In the genomic region with DNA sequence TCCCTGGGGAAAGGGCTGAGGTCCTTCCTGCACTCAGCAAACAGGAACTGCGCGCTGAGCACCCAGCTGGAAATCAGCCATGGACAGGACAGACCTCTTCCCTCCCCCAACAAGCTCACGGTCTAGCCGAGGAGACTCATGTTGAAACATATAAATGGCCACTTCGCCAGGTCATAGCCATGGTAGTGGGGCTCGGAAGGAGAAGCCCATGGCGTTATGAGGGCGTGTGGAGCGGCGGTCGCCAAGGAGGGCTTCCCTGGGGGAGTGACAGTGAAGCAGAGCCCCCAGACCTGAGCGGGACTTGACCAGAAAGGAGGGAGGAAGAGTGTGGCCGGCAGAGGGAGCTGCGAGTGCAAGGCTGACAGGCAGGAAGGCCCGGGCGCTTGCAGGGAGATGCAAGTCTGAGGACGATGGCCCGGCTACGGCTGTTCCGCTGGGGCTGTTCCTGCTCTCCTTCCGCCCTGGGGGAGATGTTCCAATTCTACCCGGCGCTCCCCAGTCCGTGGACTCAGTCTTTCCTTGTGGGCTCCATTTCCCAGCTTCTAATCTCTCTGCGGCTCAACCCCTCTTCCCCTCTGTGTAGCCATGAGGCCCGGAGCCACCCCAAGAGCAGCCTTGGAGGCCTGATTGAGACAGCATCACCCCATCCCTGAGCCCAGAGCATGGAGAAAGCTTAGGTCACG, we compare ENCODE assay signal across 8 cellular contexts. TPM values are rescaled to one million over a fixed set of nuclear protein-coding genes. Genes with fewer than 3 reads are reported as not detected.
DNase-seq lines count a peak whose midpoint lies in the region; ATAC-seq and TF ChIP-seq lines count a peak whose summit lies in the region.

No MANE protein-coding gene starts in this region.

- H3K27ac ChIP-seq in fibroblast of lung (ENCODE audit: insufficient read depth, low read length) = no peak overlapping the region
- H3K27ac ChIP-seq in naive thymus-derived CD4-positive, alpha-beta T cell (ENCODE audit: low read depth, low read length) = no peak overlapping the region

- CTCF ChIA-PET in naive thymus-derived CD4-positive, alpha-beta T cell (lab: Charles Lee) = interaction anchor here (0.6 to 6.9 kb wide), 23 partner anchors 14 to 1036 kb away, joined by 3 to 45 read pairs (median 4); a partner anchor contains a TSS

- no peaks in the 10 kb centered on the region for H3K9me3 Mint-ChIP-seq in activated T-cell treated with anti-CD3 and anti-CD28 coated beads, Interleukin-2, amount 50 U/mL, for 72 hours
- peaks cover 0 to 2% (median 0%) of the 10 kb centered on the region in 11 donors for H3K9me3 Mint-ChIP-seq in naive thymus-derived CD4-positive, alpha-beta T cell
- no peaks in the 10 kb centered on the region for H3K9me3 Mint-ChIP-seq in stimulated activated effector memory CD8-positive, alpha-beta T cell treated with anti-CD3 and anti-CD28 coated beads, Interleukin-12 subunit alpha, Interleukin-12 subunit beta, amount 100 ng/mL, for 72 hours

- no peaks in the 10 kb centered on the region for H3K27me3 Mint-ChIP-seq in activated T-cell treated with anti-CD3 and anti-CD28 coated beads, Interleukin-2, amount 50 U/mL, for 72 hours (ENCODE audit: low read depth)
- peaks cover 0 to 5% (median 0%) of the 10 kb centered on the region in 5 donors for H3K27me3 Mint-ChIP-seq in naive thymus-derived CD4-positive, alpha-beta T cell

- peaks cover 11% of the 10 kb centered on the region for H3K4me1 Mint-ChIP-seq in activated T-cell treated with anti-CD3 and anti-CD28 coated beads, Interleukin-2, amount 50 U/mL, for 72 hours (ENCODE audit: low read depth)
- peaks cover 0 to 15% (median 8%) of the 10 kb centered on the region in 7 donors for H3K4me1 Mint-ChIP-seq in naive thymus-derived CD4-positive, alpha-beta T cell
- H3K4me1 Mint-ChIP-seq in stimulated activated effector memory CD8-positive, alpha-beta T cell treated with anti-CD3 and anti-CD28 coated beads, Interleukin-12 subunit alpha, Interleukin-12 subunit beta, amount 100 ng/mL, for 72 hours = peaks cover 10% of the 10 kb centered on the region

- no peaks in the 10 kb centered on the region for H4K20me1 ChIP-seq in fibroblast of lung (ENCODE audit: control insufficient read depth, extremely low read depth, insufficient read depth, low read length)

- H2AFZ ChIP-seq in fibroblast of lung (ENCODE audit: low read length) = peak overlapping the region; percentile 86

- H3K36me3 Mint-ChIP-seq in activated T-cell treated with anti-CD3 and anti-CD28 coated beads, Interleukin-2, amount 50 U/mL, for 72 hours (ENCODE audit: insufficient read depth in 2 of 2) = no peaks in the 10 kb centered on the region
- peaks cover 0 to 2% (median 0%) of the 10 kb centered on the region in 5 donors for H3K36me3 Mint-ChIP-seq in naive thymus-derived CD4-positive, alpha-beta T cell
- H3K36me3 Mint-ChIP-seq in stimulated activated effector memory CD8-positive, alpha-beta T cell treated with anti-CD3 and anti-CD28 coated beads, Interleukin-12 subunit alpha, Interleukin-12 subunit beta, amount 100 ng/mL, for 72 hours = no peaks in the 10 kb centered on the region

- peak overlapping the region in 3 of 4 experiments; percentile 15 to 36 (median 23) for H3K4me3 ChIP-seq in fibroblast of lung (replicated peaks in 1 of 4; ENCODE audit: control extremely low read depth in 1 of 4, insufficient read depth in 1 of 4, low read depth in 3 of 4, low read length in 4 of 4)
- no peak overlapping the region for H3K4me3 ChIP-seq in naive thymus-derived CD4-positive, alpha-beta T cell (ENCODE audit: low read length)

- no peak overlapping the region for H3K27ac Mint-ChIP-seq in activated T-cell treated with anti-CD3 and anti-CD28 coated beads, Interleukin-2, amount 50 U/mL, for 72 hours
- H3K27ac Mint-ChIP-seq in naive thymus-derived CD4-positive, alpha-beta T cell = peak overlapping the region in 5 of 9 donors; percentile 65 to 78 (median 70)
- no peak overlapping the region for H3K27ac Mint-ChIP-seq in stimulated activated effector memory CD8-positive, alpha-beta T cell treated with anti-CD3 and anti-CD28 coated beads, Interleukin-12 subunit alpha, Interleukin-12 subunit beta, amount 100 ng/mL, for 72 hours

- no peak overlapping the region for H3K9ac ChIP-seq in fibroblast of lung (ENCODE audit: insufficient read depth, low read length)

- ATAC-seq in activated T-cell treated with anti-CD3 and anti-CD28 coated beads, Interleukin-2, amount 50 U/mL, for 72 hours (replicated peaks in 1 of 2) = peak; percentile 98 to 99
- peak; percentile 99 for ATAC-seq in naive thymus-derived CD4-positive, alpha-beta T cell
- peak; percentile 96 for ATAC-seq in stimulated activated effector memory CD8-positive, alpha-beta T cell treated with anti-CD3 and anti-CD28 coated beads, Interleukin-12 subunit alpha, Interleukin-12 subunit beta, amount 100 ng/mL, for 72 hours
- ATAC-seq in HG03521 (IDR thresholded peaks at IDR 0.05; ENCODE audit: unreplicated experiment) = no peak

- H3K4me2 ChIP-seq in fibroblast of lung (ENCODE audit: extremely low read depth, insufficient read depth, low read length) = peak overlapping the region; percentile 57

- no peaks in the 10 kb centered on the region for H3K36me3 ChIP-seq in fibroblast of lung (ENCODE audit: control insufficient read depth, insufficient read depth, low read length)
- no peaks in the 10 kb centered on the region for H3K36me3 ChIP-seq in naive thymus-derived CD4-positive, alpha-beta T cell (ENCODE audit: control insufficient read depth in 2 of 3, insufficient read depth in 3 of 3, low read length in 3 of 3)

- intact Hi-C loops in naive thymus-derived CD4-positive, alpha-beta T cell (cut with micrococcal nuclease) = loop anchor here (1.0 to 2.0 kb wide), 9 partner anchors 23 to 397 kb away; no protein-coding TSS in a partner anchor

- peak overlapping the region; percentile 70 to 72 for H3K4me3 Mint-ChIP-seq in activated T-cell treated with anti-CD3 and anti-CD28 coated beads, Interleukin-2, amount 50 U/mL, for 72 hours
- peak overlapping the region in 8 of 10 donors; percentile 12 to 80 (median 57) for H3K4me3 Mint-ChIP-seq in naive thymus-derived CD4-positive, alpha-beta T cell
- peak overlapping the region; percentile 14 for H3K4me3 Mint-ChIP-seq in stimulated activated effector memory CD8-positive, alpha-beta T cell treated with anti-CD3 and anti-CD28 coated beads, Interleukin-12 subunit alpha, Interleukin-12 subunit beta, amount 100 ng/mL, for 72 hours

- peak; percentile 83 to 85 for TF ChIP-seq CTCF in fibroblast of lung (conservative IDR thresholded peaks at IDR 0.05 in 1 of 2, IDR thresholded peaks at IDR 0.05 in 1 of 2; ENCODE audit: low read depth in 1 of 2, low read length in 2 of 2)

- H3K4me1 ChIP-seq in fibroblast of lung (ENCODE audit: control insufficient read depth, extremely low read depth, insufficient read depth, low read length) = no peaks in the 10 kb centered on the region
- H3K4me1 ChIP-seq in naive thymus-derived CD4-positive, alpha-beta T cell (ENCODE audit: control insufficient read depth in 2 of 2, insufficient read depth in 2 of 2, low read length in 2 of 2) = peaks cover 4 to 9% of the 10 kb centered on the region in 2 donors

- no peaks in the 10 kb centered on the region for H3K79me2 ChIP-seq in fibroblast of lung (ENCODE audit: control insufficient read depth, insufficient read depth, low read length)

- no peaks in the 10 kb centered on the region for H3K9me3 ChIP-seq in fibroblast of lung (ENCODE audit: control insufficient read depth, insufficient read depth, low read depth, low read length)
- H3K9me3 ChIP-seq in naive thymus-derived CD4-positive, alpha-beta T cell (ENCODE audit: control insufficient read depth in 2 of 3, low read length in 3 of 3) = no peaks in the 10 kb centered on the region

- POLR2A ChIA-PET in naive thymus-derived CD4-positive, alpha-beta T cell (lab: Charles Lee) = interaction anchor here (0.5 to 1.8 kb wide), 9 partner anchors 23 to 168 kb away, joined by 3 to 8 read pairs (median 4); no protein-coding TSS in a partner anchor

- H3K27me3 ChIP-seq in fibroblast of lung (ENCODE audit: control insufficient read depth, insufficient read depth, low read length) = peaks cover 2% of the 10 kb centered on the region
- H3K27me3 ChIP-seq in naive thymus-derived CD4-positive, alpha-beta T cell (ENCODE audit: control insufficient read depth in 2 of 2, insufficient read depth in 2 of 2, low read length in 2 of 2) = no peaks in the 10 kb centered on the region

- DNase-seq in ELR (ENCODE audit: low read depth) (peak; percentile 88), LoVo (ENCODE audit: low spot score) (peak; percentile 71), RPMI7951 (ENCODE audit: low read depth) (peak; percentile 71), fibroblast of lung (ENCODE audit: low read depth in 2 of 2) (peak; percentile 79 to 84)
- peak; percentile 89 to 92 for DNase-seq in activated T-cell treated with anti-CD3 and anti-CD28 coated beads, Interleukin-2, amount 50 U/mL, for 72 hours
- peak; percentile 74 to 87 (median 82) for DNase-seq in naive thymus-derived CD4-positive, alpha-beta T cell
- peak; percentile 83 to 92 for DNase-seq in stimulated activated effector memory CD8-positive, alpha-beta T cell treated with anti-CD3 and anti-CD28 coated beads, Interleukin-12 subunit alpha, Interleukin-12 subunit beta, amount 100 ng/mL, for 72 hours (ENCODE audit: low spot score in 2 of 2)

RNA-seq across cellular contexts. Expression of a gene that starts 43.9 kb away (rescaled TPM):
- total RNA-seq in RPMI7951 (2014; rRNA removed; shearing (Covaris generic)) = 17.4 and 30.6 TPM in 2 replicates
- total RNA-seq in activated T-cell treated with anti-CD3 and anti-CD28 coated beads, Interleukin-2, amount 50 U/mL, for 72 hours = 100 to 1,000 TPM; 179 to 214 TPM
- 51.4 and 66.4 TPM in 2 replicates for total RNA-seq in fibroblast of lung
- 29.7 and 29.9 TPM in 2 replicates for polyA plus RNA-seq in fibroblast of lung
- 47.1 and 74.6 TPM in 2 replicates for polyA plus RNA-seq in fibroblast of lung (2012)
- 120 and 241 TPM in 2 replicates for polyA minus RNA-seq in fibroblast of lung (ENCODE audit: low replicate concordance)
- total RNA-seq in naive thymus-derived CD4-positive, alpha-beta T cell = 100 to 1,000 TPM; 208 to 382 (median 272) TPM
- 10 to 100 TPM; 29.8 to 62.4 TPM for polyA plus RNA-seq in naive thymus-derived CD4-positive, alpha-beta T cell

Comparison
In these comparisons a context has a peak if more than half of its experiments do, and no peak if none do; other contexts are left out.
1. H3K27ac Mint-ChIP-seq: peak in naive thymus-derived CD4-positive, alpha-beta T cell (5 of 9); none in activated T-cell treated with anti-CD3 and anti-CD28 coated beads, Interleukin-2, amount 50 U/mL, for 72 hours (single experiment) and stimulated activated effector memory CD8-positive, alpha-beta T cell treated with anti-CD3 and anti-CD28 coated beads, Interleukin-12 subunit alpha, Interleukin-12 subunit beta, amount 100 ng/mL, for 72 hours (single experiment).
2. H3K4me3 Mint-ChIP-seq: peak in every context shown above with its lines; median percentile 71 in activated T-cell treated with anti-CD3 and anti-CD28 coated beads, Interleukin-2, amount 50 U/mL, for 72 hours; 57 in naive thymus-derived CD4-positive, alpha-beta T cell; 14 in stimulated activated effector memory CD8-positive, alpha-beta T cell treated with anti-CD3 and anti-CD28 coated beads, Interleukin-12 subunit alpha, Interleukin-12 subunit beta, amount 100 ng/mL, for 72 hours.
3. Peak in every context shown above with its lines, with median percentiles within 50 percentile points of each other: DNase-seq.